ENCODE assay signal across 8 cellular contexts in genomic region chr12:1531654-1532366, GRCh38.
DNase-seq lines count a peak whose midpoint lies in the region; ATAC-seq and TF ChIP-seq lines count a peak whose summit lies in the region.

No MANE protein-coding gene starts in this region.

- H3K4me1 ChIP-seq in GM23338 (ENCODE audit: insufficient read depth) (peaks cover 13% of the 10 kb centered on the region), breast epithelium (peaks cover 0 to 8% of the 10 kb centered on the region in 2 donors)

- 0 out of 2 replicates have a peak, but pooled peaks cover 7% of the 10 kb centered on the region for H3F3A ChIP-seq in GM23338 (replicated peaks; ENCODE audit: low read depth)

- POLR2A ChIA-PET in BJ (lab: Charles Lee), result no interaction called here
- POLR2A ChIA-PET in naive thymus-derived CD8-positive, alpha-beta T cell (lab: Charles Lee), result interaction anchor here (0.8 kb wide), 1 partner anchor 62 kb away, joined by 4 read pairs; no protein-coding TSS in a partner anchor

- no peak overlapping the region for H3K27ac Mint-ChIP-seq in GM23338
- H3K27ac Mint-ChIP-seq in naive thymus-derived CD8-positive, alpha-beta T cell, result no peak overlapping the region

- H3K27me3 ChIP-seq in BJ (ENCODE audit: control insufficient read depth, insufficient read depth, low read length) (no peaks in the 10 kb centered on the region), GM23338 (ENCODE audit: insufficient read depth) (peaks cover 87% of the 10 kb centered on the region), breast epithelium (peaks cover 9 to 41% of the 10 kb centered on the region in 2 donors)

- peak overlapping the region; percentile 80 for H3K4me2 ChIP-seq in GM23338

- no peak for DNase-seq in BJ (ENCODE audit: low read depth)
- DNase-seq in GM23338 (ENCODE audit: low spot score), result no peak
- DNase-seq in breast epithelium (ENCODE audit: low spot score in 2 of 2), result peak in 1 of 2 donors; percentile 44
- DNase-seq in naive thymus-derived CD8-positive, alpha-beta T cell, result peak in 2 of 10 donors; percentile 18 to 19
- DNase-seq in NCI-H446 treated with DMSO at 0.1 percent for 48 hours (lab: John Stamatoyannopoulos, UW), result no peak
- DNase-seq in HT-29 (ENCODE audit: low spot score), result no peak

- no peaks in the 10 kb centered on the region; the same call in 2 of the 3 replicates for H3K36me3 Mint-ChIP-seq in GM23338 (ENCODE audit: low read depth)
- H3K36me3 Mint-ChIP-seq in naive thymus-derived CD8-positive, alpha-beta T cell, result peaks cover 0 to 3% (median 3%) of the 10 kb centered on the region in 3 donors

- peaks cover 20% of the 10 kb centered on the region for H3K4me1 Mint-ChIP-seq in GM23338
- H3K4me1 Mint-ChIP-seq in naive thymus-derived CD8-positive, alpha-beta T cell, result peaks cover 24 to 43% (median 35%) of the 10 kb centered on the region in 4 donors

- no peaks in the 10 kb centered on the region for H3K79me2 ChIP-seq in GM23338 (replicated peaks; ENCODE audit: insufficient read depth)

- H3K27me3 Mint-ChIP-seq in GM23338 (ENCODE audit: insufficient read depth, low read depth, poor library complexity), result peaks cover 58% of the 10 kb centered on the region
- H3K27me3 Mint-ChIP-seq in naive thymus-derived CD8-positive, alpha-beta T cell, result peaks cover 45 to 69% (median 57%) of the 10 kb centered on the region in 5 donors

- no peaks in the 10 kb centered on the region for H3K9me3 ChIP-seq in breast epithelium

- H3K4me3 ChIP-seq in BJ (ENCODE audit: low read depth, low read length) (peak overlapping the region; percentile 78), GM23338 (peak overlapping the region; percentile 61), breast epithelium (peak overlapping the region; percentile 36 to 78 (median 58))

- peak; percentile 8 for ATAC-seq in GM23338
- ATAC-seq in naive thymus-derived CD8-positive, alpha-beta T cell, result no peak
- ATAC-seq in HG03196 (IDR thresholded peaks at IDR 0.05; ENCODE audit: unreplicated experiment), result no peak
- no peak for ATAC-seq in GM21367 (IDR thresholded peaks at IDR 0.05; ENCODE audit: unreplicated experiment)

- H4K20me1 ChIP-seq in GM23338 (replicated peaks; ENCODE audit: insufficient read depth), result no peaks in the 10 kb centered on the region

- H3K36me3 ChIP-seq in BJ (ENCODE audit: control insufficient read depth, insufficient read depth, low read length), result peaks cover 1% of the 10 kb centered on the region; the same call in 1 of the 2 replicates
- H3K36me3 ChIP-seq in GM23338 (ENCODE audit: insufficient read depth), result no peaks in the 10 kb centered on the region
- no peaks in the 10 kb centered on the region for H3K36me3 ChIP-seq in breast epithelium

- H3K9me2 ChIP-seq in GM23338 (ENCODE audit: insufficient read depth), result no peaks in the 10 kb centered on the region

- TF ChIP-seq CTCF in BJ (IDR thresholded peaks at IDR 0.05; ENCODE audit: insufficient read depth, low read depth, low read length), result no peak
- no peak for TF ChIP-seq CTCF in GM23338 (conservative IDR thresholded peaks at IDR 0.05; ENCODE audit: low read depth in 2 of 2)
- TF ChIP-seq CTCF in breast epithelium (IDR thresholded peaks at IDR 0.05), result no peak

- H3K9me3 Mint-ChIP-seq in GM23338, result no peaks in the 10 kb centered on the region
- H3K9me3 Mint-ChIP-seq in naive thymus-derived CD8-positive, alpha-beta T cell, result peaks cover 0 to 2% (median 0%) of the 10 kb centered on the region in 9 donors

- TF ChIP-seq POLR2A in breast epithelium (IDR thresholded peaks at IDR 0.05), result no peak

- H3K4me3 Mint-ChIP-seq in GM23338, result peak overlapping the region; percentile 66
- H3K4me3 Mint-ChIP-seq in naive thymus-derived CD8-positive, alpha-beta T cell, result peak overlapping the region; percentile 70 to 91 (median 84)

- H3K27ac ChIP-seq in GM23338 (ENCODE audit: low read depth), result no peak overlapping the region
- H3K27ac ChIP-seq in breast epithelium, result peak overlapping the region; percentile 15 to 32

- CTCF ChIA-PET in BJ (lab: Yijun Ruan, JAX), result interaction anchor here (0.9 to 2.0 kb wide), 8 partner anchors 14 to 414 kb away, joined by 3 to 9 read pairs (median 4); no protein-coding TSS in a partner anchor

- H2AFZ ChIP-seq in GM23338, result peak overlapping the region; percentile 66; the same call in 1 of the 2 replicates

- intact Hi-C loops in breast epithelium (cut with DNase I; ENCODE audit: low total_unique reads), result no loop called here

TF ChIP-seq in GM23338, 12 proteins besides CTCF, POLR2A, EP300 and RAD21 (continues in another document):
- TF ChIP-seq ZNF462 (CRISPR knock-in tag; IDR thresholded peaks at IDR 0.05) (no peak), REST (IDR thresholded peaks at IDR 0.05; ENCODE audit: unreplicated experiment) (no peak), ZNF114 (CRISPR knock-in tag; IDR thresholded peaks at IDR 0.05) (no peak)
